Comparison of ENCODE assay signal across 11 cellular contexts in genomic region chr11:78257654-78258053, GRCh38.
"Had no signal": no experiment of that assay in that cellular context is flagged by ENCODE, and none has a peak within 500 bp of the region (broad histone marks: within the 10 kb centered on the region; RNA-seq: fewer than 3 reads in every experiment).

No MANE protein-coding gene starts in this region.

- DNase-seq: activated CD4-positive, alpha-beta T cell treated with anti-CD3 and anti-CD28 coated beads, Interleukin-2, amount 10 ng/mL, durations not matched to agents 7 days and 5 days; activated CD4-positive, CD25-positive, alpha-beta regulatory T cell; activated naive CD4-positive, alpha-beta T cell treated with anti-CD3 and anti-CD28 coated beads for 36 hours; activated T-cell treated with anti-CD3 and anti-CD28 coated beads for 4 hours; glutamatergic neuron had no signal

- H3K36me3 ChIP-seq: neural progenitor cell had no signal

- H3K9me3 ChIP-seq: body of pancreas had no signal

- H3K4me3 ChIP-seq: body of pancreas, neural progenitor cell, skin epidermis had no signal

- H3K27me3 ChIP-seq: body of pancreas, neural progenitor cell had no signal

- H3K27ac ChIP-seq: neural progenitor cell had no signal

- H3K9ac ChIP-seq: neural progenitor cell, parathyroid adenoma had no signal

- ATAC-seq: activated T-helper 17 cell treated with anti-CD3 and anti-CD28 coated beads, Interleukin-2, amount 50 U/mL, for 72 hours; stimulated activated effector memory CD8-positive, alpha-beta T cell treated with anti-CD3 and anti-CD28 coated beads, Interleukin-12 subunit alpha, Interleukin-12 subunit beta, amount 100 ng/mL, for 72 hours had no signal
